In the genomic region with DNA sequence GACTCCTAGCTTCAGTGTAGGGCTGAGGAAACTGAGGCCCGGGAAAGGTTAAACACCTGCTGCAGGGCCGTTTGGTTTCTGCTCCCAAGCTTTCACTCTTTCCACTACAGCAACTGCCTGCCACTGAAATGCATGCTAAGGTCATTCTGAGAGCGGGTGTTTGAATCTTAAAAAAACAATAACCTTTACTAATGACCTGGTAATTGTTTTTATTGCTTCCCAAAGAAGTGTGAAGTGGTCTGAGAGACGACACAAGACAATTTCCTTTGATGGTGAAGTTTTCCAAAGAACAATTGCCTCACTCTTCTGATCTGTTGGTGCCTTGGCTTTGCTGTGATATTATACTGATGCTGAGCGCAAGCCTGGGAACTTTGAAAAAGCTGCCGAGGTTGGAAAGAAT, we compare ENCODE assay signal across 25 cellular contexts.
"Had no signal": no experiment of that assay in that cellular context is flagged by ENCODE, and none has a peak within 500 bp of the region (broad histone marks: within the 10 kb centered on the region; RNA-seq: fewer than 3 reads in every experiment).

No MANE protein-coding gene starts in this region.

- H3K4me3 ChIP-seq: neural progenitor cell, ovary, psoas muscle, right lobe of liver, sigmoid colon, stomach, thoracic aorta, thyroid gland, tibial nerve, upper lobe of left lung, vagina had no signal

- H3K9ac ChIP-seq: neural progenitor cell, parathyroid adenoma had no signal

- H3K27ac ChIP-seq: neural progenitor cell, ovary, parathyroid adenoma, psoas muscle, right lobe of liver, sigmoid colon, stomach, thyroid gland, tibial nerve, upper lobe of left lung, vagina had no signal

- H3K4me1 ChIP-seq: neural progenitor cell, right lobe of liver, sigmoid colon, thyroid gland, upper lobe of left lung, vagina had no signal

- H3K79me2 ChIP-seq: parathyroid adenoma had no signal

- DNase-seq: natural killer cell; occipital lobe; ovary; posterior cingulate gyrus; psoas muscle; right cardiac atrium; right lobe of liver; sigmoid colon; small intestine; stimulated activated CD4-positive, alpha-beta T cell treated with anti-CD3 and anti-CD28 coated beads, Interleukin-15, amount 100 ng/mL, for 24 hours; stimulated activated CD4-positive, alpha-beta T cell treated with anti-CD3 and anti-CD28 coated beads, Interleukin-2, amount 100 ng/mL, for 24 hours; stimulated activated CD4-positive, alpha-beta T cell treated with anti-CD3 and anti-CD28 coated beads, Interleukin-2, amount 100 ng/mL, for 48 hours; stimulated activated CD4-positive, alpha-beta T cell treated with anti-CD3 and anti-CD28 coated beads, Interleukin-4, amount 100 ng/mL, for 24 hours; stimulated activated naive B cell treated with anti-CD40 and anti-IgM and Interleukin-4, amounts not matched to agents 10 μg/mL and 1 μg/mL and 100 μg/mL, for 72 hours; stimulated activated naive CD4-positive, alpha-beta T cell treated with Interleukin-2 at 50 U/mL for 16 hours; stomach; thyroid gland; trophoblast cell; upper lobe of left lung had no signal

- ATAC-seq: natural killer cell; psoas muscle; right cardiac atrium; right lobe of liver; stimulated activated effector memory CD8-positive, alpha-beta T cell treated with anti-CD3 and anti-CD28 coated beads, Interleukin-12 subunit alpha, Interleukin-12 subunit beta, amount 100 ng/mL, for 72 hours; stimulated activated naive B cell treated with anti-CD40 and anti-IgM and Interleukin-4, amounts not matched to agents 10 μg/mL and 1 μg/mL and 100 μg/mL, for 72 hours had no signal

- H3K4me2 ChIP-seq: neural progenitor cell had no signal

- H3K9me3 ChIP-seq: ovary, psoas muscle, right lobe of liver, sigmoid colon, stomach, thoracic aorta, thyroid gland, tibial nerve, upper lobe of left lung, vagina had no signal

- H3K27me3 ChIP-seq: neural progenitor cell, ovary, right lobe of liver, sigmoid colon, stomach, thyroid gland, tibial nerve, upper lobe of left lung, vagina had no signal

- H3K36me3 ChIP-seq: neural progenitor cell, ovary, right lobe of liver, sigmoid colon, stomach, thoracic aorta, thyroid gland, tibial nerve, upper lobe of left lung, vagina had no signal
